In genomic region chr14:58844544-58844943, GRCh38 we compare ENCODE assay signal across 18 cellular contexts.
A peak's percentile ranks its signal among the peaks of the same experiment; 100 is the strongest.
DNase-seq lines count a peak whose midpoint lies in the region; ATAC-seq and TF ChIP-seq lines count a peak whose summit lies in the region.
"Had no signal": no experiment of that assay in that cellular context is flagged by ENCODE, and none has a peak within 500 bp of the region (broad histone marks: within the 10 kb centered on the region; RNA-seq: fewer than 3 reads in every experiment).

No MANE protein-coding gene starts in this region.

- H3K4me3 Mint-ChIP-seq in activated CD8-positive, alpha-beta T cell treated with anti-CD3 and anti-CD28 coated beads for 36 hours, result no peak overlapping the region
- H3K4me3 Mint-ChIP-seq in type B pancreatic cell, result no peak overlapping the region
- H3K4me3 Mint-ChIP-seq: CD14-positive monocyte had no signal

- intact Hi-C loops in activated CD8-positive, alpha-beta T cell treated with anti-CD3 and anti-CD28 coated beads for 36 hours (cut with micrococcal nuclease), result no loop called here

- DNase-seq in DMS153 treated with DMSO at 0.1 percent for 48 hours (lab: John Stamatoyannopoulos, UW; ENCODE audit: unreplicated experiment) (peak; percentile 45), NCI-H1417 treated with DMSO at 0.1 percent for 48 hours (lab: John Stamatoyannopoulos, UW) (peak; percentile 58), NCI-H2227 treated with DMSO at 0.1 percent for 48 hours (lab: John Stamatoyannopoulos, UW) (peak; percentile 57), SK-N-DZ (ENCODE audit: low spot score) (peak; percentile 64), type B pancreatic cell (ENCODE audit: extremely low spot score, unreplicated experiment) (no peak), NCI-H2081 (lab: John Stamatoyannopoulos, UW) (no peak)
- no peak for DNase-seq in activated CD8-positive, alpha-beta T cell treated with anti-CD3 and anti-CD28 coated beads for 36 hours
- DNase-seq: Caco-2, H7, IMR-90, Kasumi-1, NCI-H1436, NCI-H226, NCI-H774 had no signal

- POLR2A ChIA-PET in activated CD8-positive, alpha-beta T cell treated with anti-CD3 and anti-CD28 coated beads for 36 hours (lab: Charles Lee), result no interaction called here

- H3K27me3 Mint-ChIP-seq in activated CD8-positive, alpha-beta T cell treated with anti-CD3 and anti-CD28 coated beads for 36 hours, result no peaks in the 10 kb centered on the region
- H3K27me3 Mint-ChIP-seq in type B pancreatic cell, result no peaks in the 10 kb centered on the region

- CTCF ChIA-PET in activated CD8-positive, alpha-beta T cell treated with anti-CD3 and anti-CD28 coated beads for 36 hours (lab: Charles Lee), result interaction anchor here (1.4 kb wide), 1 partner anchor 343 kb away, joined by 4 read pairs; no protein-coding TSS in a partner anchor

- no peak for TF ChIP-seq CTCF in activated CD8-positive, alpha-beta T cell treated with anti-CD3 and anti-CD28 coated beads for 36 hours (IDR thresholded peaks at IDR 0.05)
- TF ChIP-seq CTCF in type B pancreatic cell (conservative IDR thresholded peaks at IDR 0.05), result no peak

- no peaks in the 10 kb centered on the region for H3K36me3 Mint-ChIP-seq in activated CD8-positive, alpha-beta T cell treated with anti-CD3 and anti-CD28 coated beads for 36 hours (ENCODE audit: low read depth)
- H3K36me3 Mint-ChIP-seq in type B pancreatic cell, result no peaks in the 10 kb centered on the region
- H3K36me3 Mint-ChIP-seq: CD14-positive monocyte had no signal

- H3K27ac Mint-ChIP-seq in activated CD8-positive, alpha-beta T cell treated with anti-CD3 and anti-CD28 coated beads for 36 hours, result no peak overlapping the region
- no peak overlapping the region for H3K27ac Mint-ChIP-seq in type B pancreatic cell
- H3K27ac Mint-ChIP-seq: CD14-positive monocyte had no signal

- ATAC-seq in activated CD8-positive, alpha-beta T cell treated with anti-CD3 and anti-CD28 coated beads for 36 hours, result no peak
- ATAC-seq: A549, Panc1, Right ventricle myocardium inferior had no signal

- H3K4me1 Mint-ChIP-seq in activated CD8-positive, alpha-beta T cell treated with anti-CD3 and anti-CD28 coated beads for 36 hours (ENCODE audit: low read depth), result no peaks in the 10 kb centered on the region
- peaks cover 40% of the 10 kb centered on the region for H3K4me1 Mint-ChIP-seq in type B pancreatic cell (ENCODE audit: unreplicated experiment)
- H3K4me1 Mint-ChIP-seq: CD14-positive monocyte had no signal

- no peaks in the 10 kb centered on the region for H3K9me3 Mint-ChIP-seq in activated CD8-positive, alpha-beta T cell treated with anti-CD3 and anti-CD28 coated beads for 36 hours
- H3K9me3 Mint-ChIP-seq in type B pancreatic cell, result no peaks in the 10 kb centered on the region
- H3K9me3 Mint-ChIP-seq: CD14-positive monocyte had no signal

Comparison
In these comparisons a context has a peak if more than half of its experiments do, and no peak if none do; other contexts are left out.
1. DNase-seq: peak in DMS153 treated with DMSO at 0.1 percent for 48 hours (single experiment), NCI-H1417 treated with DMSO at 0.1 percent for 48 hours (single experiment), NCI-H2227 treated with DMSO at 0.1 percent for 48 hours (single experiment) and SK-N-DZ (single experiment); none in activated CD8-positive, alpha-beta T cell treated with anti-CD3 and anti-CD28 coated beads for 36 hours (single experiment), type B pancreatic cell (single experiment) and NCI-H2081 (0 of 2).